ENCODE assay signal across 25 cellular contexts in genomic region chr2:67341012-67341318, GRCh38.
"Had no signal": no experiment of that assay in that cellular context is flagged by ENCODE, and none has a peak within 500 bp of the region (broad histone marks: within the 10 kb centered on the region; RNA-seq: fewer than 3 reads in every experiment).

No MANE protein-coding gene starts in this region.

- DNase-seq: colonic mucosa; cortex of kidney; dermis blood vessel endothelial cell; dorsolateral prefrontal cortex; effector CD4-positive, alpha-beta T cell; effector CD8-positive, alpha-beta T cell; effector memory CD4-positive, alpha-beta T cell; effector memory CD8-positive, alpha-beta T cell; endodermal cell; erythroblast; esophagus squamous epithelium; foreskin fibroblast; foreskin keratinocyte; foreskin melanocyte; gastrocnemius medialis; glutamatergic neuron; head of caudate nucleus had no signal

- H3K4me1 ChIP-seq: colonic mucosa, esophagus squamous epithelium, foreskin keratinocyte, gastrocnemius medialis had no signal

- H3K4me3 Mint-ChIP-seq: dendritic cell treated with granulocyte-macrophage colony-stimulating factor and Interleukin-4, amounts not matched to agents 40 ng/mL and 50 ng/mL, for 4 days; effector memory CD8-positive, alpha-beta T cell; endodermal cell had no signal

- H3K4me3 ChIP-seq: colonic mucosa, coronary artery, dorsolateral prefrontal cortex, esophagus muscularis mucosa, esophagus squamous epithelium, gastrocnemius medialis, gastroesophageal sphincter, heart left ventricle, heart right ventricle had no signal

- H3K27ac Mint-ChIP-seq: dendritic cell treated with granulocyte-macrophage colony-stimulating factor and Interleukin-4, amounts not matched to agents 40 ng/mL and 50 ng/mL, for 4 days; effector memory CD8-positive, alpha-beta T cell; endodermal cell had no signal

- H3K27me3 Mint-ChIP-seq: dendritic cell treated with granulocyte-macrophage colony-stimulating factor and Interleukin-4, amounts not matched to agents 40 ng/mL and 50 ng/mL, for 4 days had no signal

- H3K27ac ChIP-seq: colonic mucosa, coronary artery, dorsolateral prefrontal cortex, epithelial cell of prostate, esophagus muscularis mucosa, esophagus squamous epithelium, foreskin keratinocyte, gastrocnemius medialis, gastroesophageal sphincter, heart left ventricle had no signal

- H3K9me3 ChIP-seq: colonic mucosa, esophagus muscularis mucosa, esophagus squamous epithelium, gastrocnemius medialis, gastroesophageal sphincter had no signal

- H3K27me3 ChIP-seq: colonic mucosa, esophagus muscularis mucosa, esophagus squamous epithelium, foreskin keratinocyte, gastrocnemius medialis, gastroesophageal sphincter had no signal

- ATAC-seq: effector memory CD8-positive, alpha-beta T cell; esophagus mucosa; foreskin keratinocyte; gastrocnemius medialis; gastroesophageal sphincter had no signal

- H3K36me3 ChIP-seq: colonic mucosa, esophagus muscularis mucosa, esophagus squamous epithelium, gastrocnemius medialis, gastroesophageal sphincter, heart left ventricle, heart right ventricle had no signal
